Comparison of ENCODE assay signal across 9 cellular contexts in genomic region chr12:6953417-6954315, GRCh38. TPM values are rescaled to one million over a fixed set of nuclear protein-coding genes. Genes with fewer than 3 reads are reported as not detected.
DNase-seq lines count a peak whose midpoint lies in the region; ATAC-seq and TF ChIP-seq lines count a peak whose summit lies in the region.
"Had no signal": no experiment of that assay in that cellular context is flagged by ENCODE, and none has a peak within 500 bp of the region (broad histone marks: within the 10 kb centered on the region; RNA-seq: fewer than 3 reads in every experiment).

No MANE protein-coding gene starts in this region.

- TF ChIP-seq CTCF in parathyroid adenoma (IDR thresholded peaks at IDR 0.05) (no peak), foreskin fibroblast (IDR thresholded peaks at IDR 0.05; ENCODE audit: low read depth, low read length) (no peak)

- no peaks in the 10 kb centered on the region for H3K9me3 Mint-ChIP-seq in activated CD4-positive, alpha-beta T cell treated with anti-CD3 and anti-CD28 coated beads, Interleukin-2, amount 10 ng/mL, durations not matched to agents 24 days and 14 days

- H3K27ac Mint-ChIP-seq in activated CD4-positive, alpha-beta T cell treated with anti-CD3 and anti-CD28 coated beads, Interleukin-2, amount 10 ng/mL, durations not matched to agents 24 days and 14 days = peak overlapping the region; percentile 96

- H3K27me3 Mint-ChIP-seq in activated CD4-positive, alpha-beta T cell treated with anti-CD3 and anti-CD28 coated beads, Interleukin-2, amount 10 ng/mL, durations not matched to agents 24 days and 14 days = no peaks in the 10 kb centered on the region

- no peaks in the 10 kb centered on the region for H3K79me2 ChIP-seq in parathyroid adenoma

- no peaks in the 10 kb centered on the region for H3K9me3 ChIP-seq in endocrine pancreas (ENCODE audit: control insufficient read depth, low read length)
- H3K9me3 ChIP-seq in parathyroid adenoma (ENCODE audit: control insufficient read depth, low read length) = no peaks in the 10 kb centered on the region

- H3K9ac ChIP-seq in endocrine pancreas (ENCODE audit: control insufficient read depth, insufficient read depth, low read length) (peak overlapping the region; percentile 13), parathyroid adenoma (no peak overlapping the region)

- H3K36me3 Mint-ChIP-seq in activated CD4-positive, alpha-beta T cell treated with anti-CD3 and anti-CD28 coated beads, Interleukin-2, amount 10 ng/mL, durations not matched to agents 24 days and 14 days (ENCODE audit: low read depth) = peaks cover 69% of the 10 kb centered on the region

- H3K27ac ChIP-seq in parathyroid adenoma = peak overlapping the region; percentile 60
- H3K27ac ChIP-seq: epithelial cell of prostate had no signal

- H3K4me2 ChIP-seq in parathyroid adenoma (ENCODE audit: low read length) = no peak overlapping the region

- H2AFZ ChIP-seq in parathyroid adenoma = no peak overlapping the region

- H3K4me1 Mint-ChIP-seq in activated CD4-positive, alpha-beta T cell treated with anti-CD3 and anti-CD28 coated beads, Interleukin-2, amount 10 ng/mL, durations not matched to agents 24 days and 14 days = peaks cover 71% of the 10 kb centered on the region

- H3K4me3 ChIP-seq in endocrine pancreas (ENCODE audit: control insufficient read depth, insufficient read depth, low read length) (no peak overlapping the region), parathyroid adenoma (ENCODE audit: low read depth, low read length) (no peak overlapping the region), foreskin fibroblast (ENCODE audit: low read depth in 1 of 2, low read length in 2 of 2) (no peak overlapping the region)

- H3K4me1 ChIP-seq in endocrine pancreas (ENCODE audit: control insufficient read depth, insufficient read depth, low read length) = no peaks in the 10 kb centered on the region
- peaks cover 13% of the 10 kb centered on the region for H3K4me1 ChIP-seq in parathyroid adenoma

- no peaks in the 10 kb centered on the region for H3K27me3 ChIP-seq in endocrine pancreas (ENCODE audit: control insufficient read depth, insufficient read depth, low read length)
- no peaks in the 10 kb centered on the region for H3K27me3 ChIP-seq in parathyroid adenoma (ENCODE audit: control insufficient read depth, insufficient read depth, low read length)

- peak overlapping the region; percentile 96 for H3K4me3 Mint-ChIP-seq in activated CD4-positive, alpha-beta T cell treated with anti-CD3 and anti-CD28 coated beads, Interleukin-2, amount 10 ng/mL, durations not matched to agents 24 days and 14 days

- ATAC-seq in GM19397 (IDR thresholded peaks at IDR 0.05; ENCODE audit: unreplicated experiment) = peak; percentile 51
- ATAC-seq in HG03521 (IDR thresholded peaks at IDR 0.05; ENCODE audit: unreplicated experiment) = peak; percentile 46

- intact Hi-C loops in activated CD4-positive, alpha-beta T cell treated with anti-CD3 and anti-CD28 coated beads, Interleukin-2, amount 10 ng/mL, durations not matched to agents 24 days and 14 days (cut with micrococcal nuclease) = loop anchor here (1.0 to 5.0 kb wide), 3 partner anchors 8 to 501 kb away; partner anchors contain the start of genes C12orf57 and TAPBPL

- DNase-seq in AG08395 (ENCODE audit: low spot score) = peak; percentile 65
- peak; percentile 96 for DNase-seq in activated CD4-positive, alpha-beta T cell treated with anti-CD3 and anti-CD28 coated beads, Interleukin-2, amount 10 ng/mL, durations not matched to agents 24 days and 14 days
- DNase-seq in foreskin fibroblast = no peak
- DNase-seq in kidney tubule cell (ENCODE audit: low spot score) = no peak

- H3K36me3 ChIP-seq in endocrine pancreas (ENCODE audit: control insufficient read depth, insufficient read depth, low read length) = peaks cover 3% of the 10 kb centered on the region
- H3K36me3 ChIP-seq in parathyroid adenoma (ENCODE audit: control insufficient read depth, insufficient read depth, low read length) = no peaks in the 10 kb centered on the region

RNA-seq across cellular contexts. Expression of gene PTPN6, which starts 2.5 kb away (rescaled TPM):
- 349 and 355 TPM in 2 replicates for total RNA-seq in activated CD4-positive, alpha-beta T cell treated with anti-CD3 and anti-CD28 coated beads, Interleukin-2, amount 10 ng/mL, durations not matched to agents 24 days and 14 days

RNA-seq across cellular contexts. Expression of gene C12orf57, which starts 9.8 kb away (rescaled TPM):
- 168 and 174 TPM in 2 replicates for total RNA-seq in activated CD4-positive, alpha-beta T cell treated with anti-CD3 and anti-CD28 coated beads, Interleukin-2, amount 10 ng/mL, durations not matched to agents 24 days and 14 days

RNA-seq across cellular contexts. Expression of gene RNU7-1, which starts 10.1 kb away (rescaled TPM):
- not detected in 2 replicates for total RNA-seq in activated CD4-positive, alpha-beta T cell treated with anti-CD3 and anti-CD28 coated beads, Interleukin-2, amount 10 ng/mL, durations not matched to agents 24 days and 14 days

RNA-seq across cellular contexts. Expression of gene PHB2, which starts 16.8 kb away (rescaled TPM):
- 474 and 487 TPM in 2 replicates for total RNA-seq in activated CD4-positive, alpha-beta T cell treated with anti-CD3 and anti-CD28 coated beads, Interleukin-2, amount 10 ng/mL, durations not matched to agents 24 days and 14 days

RNA-seq across cellular contexts. Expression of gene EMG1, which starts 17.0 kb away (rescaled TPM):
- 129 and 131 TPM in 2 replicates for total RNA-seq in activated CD4-positive, alpha-beta T cell treated with anti-CD3 and anti-CD28 coated beads, Interleukin-2, amount 10 ng/mL, durations not matched to agents 24 days and 14 days

Comparison
In these comparisons a context has a peak if more than half of its experiments do, and no peak if none do; other contexts are left out.
1. DNase-seq: peak in AG08395 (single experiment) and activated CD4-positive, alpha-beta T cell treated with anti-CD3 and anti-CD28 coated beads, Interleukin-2, amount 10 ng/mL, durations not matched to agents 24 days and 14 days (single experiment); none in foreskin fibroblast (0 of 2) and kidney tubule cell (single experiment).